In the genomic region with DNA sequence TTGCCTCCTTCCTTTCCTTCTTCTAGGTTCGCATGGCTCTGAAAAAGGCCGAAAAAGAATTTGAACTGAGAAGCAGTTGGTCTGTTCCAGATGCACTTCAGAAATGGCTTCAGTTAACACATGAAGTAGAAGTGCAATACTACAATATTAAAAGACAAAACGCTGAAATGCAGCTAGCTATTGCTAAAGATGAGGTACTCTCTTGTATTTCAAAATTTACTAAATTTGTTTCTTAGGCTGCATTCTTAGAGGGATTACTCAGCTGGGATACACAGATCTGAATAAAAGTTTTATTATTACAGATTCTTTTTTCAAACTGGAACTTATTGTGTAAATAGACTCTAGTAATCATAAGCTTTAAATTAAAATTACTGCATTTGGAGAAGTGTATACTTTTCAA, we compare ENCODE assay signal across 12 cellular contexts.
DNase-seq lines count a peak whose midpoint lies in the region; TF ChIP-seq lines count a peak whose summit lies in the region.
"Had no signal": no experiment of that assay in that cellular context is flagged by ENCODE, and none has a peak within 500 bp of the region (broad histone marks: within the 10 kb centered on the region; RNA-seq: fewer than 3 reads in every experiment).

No MANE protein-coding gene starts in this region.

- H3K4me1 Mint-ChIP-seq in MCF 10A (ENCODE audit: insufficient read depth, unreplicated experiment): no peaks in the 10 kb centered on the region

- H3K9me3 Mint-ChIP-seq in MCF 10A (ENCODE audit: unreplicated experiment): no peaks in the 10 kb centered on the region

- H3K27ac Mint-ChIP-seq in MCF 10A (ENCODE audit: low read depth, unreplicated experiment): no peak overlapping the region
- H3K27ac Mint-ChIP-seq: activated CD8-positive, alpha-beta T cell treated with anti-CD3 and anti-CD28 coated beads, Interleukin-2, amount 10 ng/mL, durations not matched to agents 7 days and 5 days had no signal

- no peak overlapping the region for H3K4me3 ChIP-seq in breast epithelium
- H3K4me3 ChIP-seq in uterus: no peak overlapping the region
- H3K4me3 ChIP-seq: esophagus squamous epithelium had no signal

- H3K9me3 ChIP-seq in breast epithelium (no peaks in the 10 kb centered on the region), uterus (no peaks in the 10 kb centered on the region)
- H3K9me3 ChIP-seq: esophagus squamous epithelium had no signal

- BruUV-seq in MCF 10A (replicated peaks; lab: Mats Ljungman, UMichigan): no TSS peak

- H3K27me3 ChIP-seq in breast epithelium (no peaks in the 10 kb centered on the region), uterus (no peaks in the 10 kb centered on the region)
- H3K27me3 ChIP-seq: esophagus squamous epithelium had no signal

- POLR2A ChIA-PET in MCF 10A (lab: Yijun Ruan, JAX): interaction anchor here (0.8 to 6.9 kb wide), 3 partner anchors 144 to 228 kb away, joined by 3 to 75 read pairs (median 5); partner anchors contain the start of gene STIM2

- TF ChIP-seq POLR2A in breast epithelium (IDR thresholded peaks at IDR 0.05): no peak
- no peak for TF ChIP-seq POLR2A in uterus (IDR thresholded peaks at IDR 0.05)

- DNase-seq in MCF 10A (ENCODE audit: unreplicated experiment): peak; percentile 18
- no peak for DNase-seq in breast epithelium (ENCODE audit: low spot score in 2 of 2)
- DNase-seq in iris pigment epithelial cell (ENCODE audit: low read depth): peak; percentile 66
- DNase-seq in uterus: no peak
- DNase-seq in NCI-H1694 (lab: John Stamatoyannopoulos, UW): no peak
- DNase-seq in glomerular visceral epithelial cell (ENCODE audit: extremely low spot score): no peak
- DNase-seq in activated T-cell treated with anti-CD3 and anti-CD28 coated beads, Interleukin-2, amount 50 U/mL, for 1 hour: no peak
- DNase-seq: activated CD8-positive, alpha-beta T cell treated with anti-CD3 and anti-CD28 coated beads, Interleukin-2, amount 10 ng/mL, durations not matched to agents 7 days and 5 days; esophagus squamous epithelium; GDM1; NCI-H774 had no signal

- intact Hi-C loops in MCF 10A (cut with micrococcal nuclease) (no loop called here), breast epithelium (cut with DNase I; ENCODE audit: low total_unique reads) (no loop called here), uterus (cut with DNase I; ENCODE audit: low total_unique reads) (loop anchor here (10.0 kb wide), 1 partner anchor 153 kb away; no protein-coding TSS in a partner anchor)

- H3K36me3 ChIP-seq in breast epithelium (no peaks in the 10 kb centered on the region), uterus (no peaks in the 10 kb centered on the region)

- CTCF ChIA-PET in MCF 10A (lab: Yijun Ruan, JAX): interaction anchor here (0.6 to 6.5 kb wide), 6 partner anchors 148 to 1765 kb away, joined by 3 to 68 read pairs (median 4); partner anchors contain the start of gene STIM2

- H3K27ac ChIP-seq in breast epithelium: no peak overlapping the region
- peak overlapping the region; percentile 72 for H3K27ac ChIP-seq in VCaP
- peak overlapping the region; percentile 38 to 62 for H3K27ac ChIP-seq in uterus

- H3K36me3 Mint-ChIP-seq in MCF 10A (ENCODE audit: insufficient read depth, unreplicated experiment): no peaks in the 10 kb centered on the region

- H3K27me3 Mint-ChIP-seq in MCF 10A (ENCODE audit: insufficient read depth, unreplicated experiment): no peaks in the 10 kb centered on the region

- TF ChIP-seq CTCF in MCF 10A (IDR thresholded peaks at IDR 0.05; ENCODE audit: unreplicated experiment) (no peak), breast epithelium (IDR thresholded peaks at IDR 0.05) (no peak), VCaP (conservative IDR thresholded peaks at IDR 0.05) (no peak), uterus (IDR thresholded peaks at IDR 0.05) (no peak)

- no peak overlapping the region for H3K4me3 Mint-ChIP-seq in MCF 10A (ENCODE audit: unreplicated experiment)
- H3K4me3 Mint-ChIP-seq: activated CD8-positive, alpha-beta T cell treated with anti-CD3 and anti-CD28 coated beads, Interleukin-2, amount 10 ng/mL, durations not matched to agents 7 days and 5 days had no signal

- H3K4me1 ChIP-seq in breast epithelium: no peaks in the 10 kb centered on the region
- peaks cover 0 to 3% of the 10 kb centered on the region in 2 donors for H3K4me1 ChIP-seq in uterus

Comparison
In these comparisons a context has a peak if more than half of its experiments do, and no peak if none do; other contexts are left out.
1. DNase-seq: peak in MCF 10A (single experiment) and iris pigment epithelial cell (single experiment); none in breast epithelium (0 of 2), uterus (0 of 2), NCI-H1694 (single experiment), glomerular visceral epithelial cell (single experiment) and activated T-cell treated with anti-CD3 and anti-CD28 coated beads, Interleukin-2, amount 50 U/mL, for 1 hour (single experiment).
2. H3K27ac ChIP-seq: peak in VCaP (single experiment) and uterus (2 of 2); none in breast epithelium (0 of 2).